Comparison of ENCODE assay signal across 16 cellular contexts in genomic region chr4:40502220-40502619, GRCh38.
A peak's percentile ranks its signal among the peaks of the same experiment; 100 is the strongest.
DNase-seq lines count a peak whose midpoint lies in the region; FAIRE-seq and TF ChIP-seq lines count a peak whose summit lies in the region.
"Had no signal": no experiment of that assay in that cellular context is flagged by ENCODE, and none has a peak within 500 bp of the region (broad histone marks: within the 10 kb centered on the region; RNA-seq: fewer than 3 reads in every experiment).

No MANE protein-coding gene starts in this region.

- peaks cover 7% of the 10 kb centered on the region for H3K36me3 Mint-ChIP-seq in activated T-helper 1 cell treated with anti-CD3 and anti-CD28 coated beads, Interleukin-12 subunit alpha, Interleukin-12 subunit beta, Interleukin-2, Interleukin-4 antibody, amounts not matched to agents 30 ng/mL and 10 ng/mL and 1 ng/mL, durations not matched to agents 14 hours and 24 hours and 36 hours (ENCODE audit: low read depth)
- no peaks in the 10 kb centered on the region for H3K36me3 Mint-ChIP-seq in neural progenitor cell
- H3K36me3 Mint-ChIP-seq: naive B cell had no signal

- H3K27ac ChIP-seq in neural progenitor cell, result no peak overlapping the region
- no peak overlapping the region for H3K27ac ChIP-seq in transverse colon
- H3K27ac ChIP-seq: left ventricle myocardium inferior, SJCRH30, thoracic aorta had no signal

- WGBS in transverse colon (ENCODE audit: low coverage in 1 of 2), 2 donors, result 52 to 57% methylated on average over 4 of the region's 4 CpGs

- peak overlapping the region; percentile 55 for H3K27ac Mint-ChIP-seq in activated T-helper 1 cell treated with anti-CD3 and anti-CD28 coated beads, Interleukin-12 subunit alpha, Interleukin-12 subunit beta, Interleukin-2, Interleukin-4 antibody, amounts not matched to agents 30 ng/mL and 10 ng/mL and 1 ng/mL, durations not matched to agents 14 hours and 24 hours and 36 hours
- peak overlapping the region; percentile 4 for H3K27ac Mint-ChIP-seq in neural progenitor cell

- no peaks in the 10 kb centered on the region for H3K27me3 ChIP-seq in neural progenitor cell
- H3K27me3 ChIP-seq in transverse colon, result no peaks in the 10 kb centered on the region
- H3K27me3 ChIP-seq: SJCRH30 had no signal

- H3F3A ChIP-seq in neural progenitor cell (ENCODE audit: low read depth), result no peaks in the 10 kb centered on the region

- POLR2A ChIA-PET in HEK293T (lab: Yijun Ruan, JAX), result no interaction called here

- H3K27me3 Mint-ChIP-seq in activated T-helper 1 cell treated with anti-CD3 and anti-CD28 coated beads, Interleukin-12 subunit alpha, Interleukin-12 subunit beta, Interleukin-2, Interleukin-4 antibody, amounts not matched to agents 30 ng/mL and 10 ng/mL and 1 ng/mL, durations not matched to agents 14 hours and 24 hours and 36 hours (ENCODE audit: insufficient read depth), result no peaks in the 10 kb centered on the region
- peaks cover 5% of the 10 kb centered on the region for H3K27me3 Mint-ChIP-seq in neural progenitor cell (ENCODE audit: insufficient read depth, low read depth)
- H3K27me3 Mint-ChIP-seq: naive B cell had no signal

- H3K4me3 Mint-ChIP-seq in activated T-helper 1 cell treated with anti-CD3 and anti-CD28 coated beads, Interleukin-12 subunit alpha, Interleukin-12 subunit beta, Interleukin-2, Interleukin-4 antibody, amounts not matched to agents 30 ng/mL and 10 ng/mL and 1 ng/mL, durations not matched to agents 14 hours and 24 hours and 36 hours, result peak overlapping the region; percentile 42
- no peak overlapping the region for H3K4me3 Mint-ChIP-seq in neural progenitor cell
- H3K4me3 Mint-ChIP-seq: naive B cell had no signal

- H3K9me3 Mint-ChIP-seq in activated T-helper 1 cell treated with anti-CD3 and anti-CD28 coated beads, Interleukin-12 subunit alpha, Interleukin-12 subunit beta, Interleukin-2, Interleukin-4 antibody, amounts not matched to agents 30 ng/mL and 10 ng/mL and 1 ng/mL, durations not matched to agents 14 hours and 24 hours and 36 hours, result no peaks in the 10 kb centered on the region
- no peaks in the 10 kb centered on the region for H3K9me3 Mint-ChIP-seq in neural progenitor cell
- H3K9me3 Mint-ChIP-seq: naive B cell had no signal

- H3K4me1 ChIP-seq in neural progenitor cell (no peaks in the 10 kb centered on the region), transverse colon (peaks cover 0 to 47% (median 8%) of the 10 kb centered on the region in 4 donors)
- H3K4me1 ChIP-seq: left ventricle myocardium inferior, SJCRH30 had no signal

- H4K20me1 ChIP-seq in neural progenitor cell (ENCODE audit: low read depth), result no peaks in the 10 kb centered on the region

- H3K4me3 ChIP-seq in neural progenitor cell (no peak overlapping the region), transverse colon (no peak overlapping the region)
- H3K4me3 ChIP-seq: left ventricle myocardium inferior, SJCRH30, thoracic aorta had no signal

- H3K4me2 ChIP-seq in neural progenitor cell, result no peak overlapping the region

- in situ Hi-C loops in transverse colon (cut with MboI; ENCODE audit: low pct_ligation_motif_present in 1 of 4, low pct_unique_long_range_greater_than_20kb in 1 of 4, low sequenced_read_pairs in 3 of 4), result no loop called here

- intact Hi-C loops in activated T-helper 1 cell treated with anti-CD3 and anti-CD28 coated beads, Interleukin-12 subunit alpha, Interleukin-12 subunit beta, Interleukin-2, Interleukin-4 antibody, amounts not matched to agents 30 ng/mL and 10 ng/mL and 1 ng/mL, durations not matched to agents 14 hours and 24 hours and 36 hours (cut with micrococcal nuclease), result no loop called here
- intact Hi-C loops in transverse colon (cut with DNase I; ENCODE audit: low total_unique reads), result no loop called here

- H2AFZ ChIP-seq in neural progenitor cell (replicated peaks), result no peak overlapping the region

- peak; percentile 67 for FAIRE-seq in GM12892 (lab: Jason Lieb, UNC)

- TF ChIP-seq EP300 in transverse colon (IDR thresholded peaks at IDR 0.05; ENCODE audit: low read depth), result no peak

- TF ChIP-seq POLR2A in GM12892 (IDR thresholded peaks at IDR 0.05; ENCODE audit: low read depth, low read length) (no peak), transverse colon (IDR thresholded peaks at IDR 0.05) (no peak)

- H3K4me1 Mint-ChIP-seq in activated T-helper 1 cell treated with anti-CD3 and anti-CD28 coated beads, Interleukin-12 subunit alpha, Interleukin-12 subunit beta, Interleukin-2, Interleukin-4 antibody, amounts not matched to agents 30 ng/mL and 10 ng/mL and 1 ng/mL, durations not matched to agents 14 hours and 24 hours and 36 hours (ENCODE audit: low read depth), result peaks cover 17% of the 10 kb centered on the region
- peaks cover 9% of the 10 kb centered on the region for H3K4me1 Mint-ChIP-seq in neural progenitor cell

- DNase-seq in SKM-1 treated with dmso at 0.1 percent for 144 hours (lab: John Stamatoyannopoulos, UW; ENCODE audit: unreplicated experiment) (peak; percentile 51), SKM-1 (lab: John Stamatoyannopoulos, UW; ENCODE audit: unreplicated experiment) (no peak), GM12892 (ENCODE audit: insufficient read length) (no peak), neural progenitor cell (ENCODE audit: low spot score) (no peak), amygdala (lab: John Stamatoyannopoulos, UW) (no peak), HEK293T (ENCODE audit: extremely low spot score) (no peak), transverse colon (no peak)
- DNase-seq in activated T-helper 1 cell treated with anti-CD3 and anti-CD28 coated beads, Interleukin-12 subunit alpha, Interleukin-12 subunit beta, Interleukin-2, Interleukin-4 antibody, amounts not matched to agents 30 ng/mL and 10 ng/mL and 1 ng/mL, durations not matched to agents 14 hours and 24 hours and 36 hours (ENCODE audit: low spot score), result no peak
- DNase-seq: ACHN, caudate nucleus, COR-L47, left ventricle myocardium inferior, naive B cell, retina, SJCRH30 had no signal

- H3K79me2 ChIP-seq in neural progenitor cell (ENCODE audit: low read depth), result no peaks in the 10 kb centered on the region

- no peak overlapping the region for H3K9ac ChIP-seq in neural progenitor cell

- H3K9me3 ChIP-seq in neural progenitor cell (ENCODE audit: low read depth) (no peaks in the 10 kb centered on the region), transverse colon (no peaks in the 10 kb centered on the region)
- H3K9me3 ChIP-seq: left ventricle myocardium inferior, SJCRH30, thoracic aorta had no signal

- TF ChIP-seq CTCF in neural progenitor cell (IDR thresholded peaks at IDR 0.05) (no peak), transverse colon (IDR thresholded peaks at IDR 0.05) (no peak)

- H3K36me3 ChIP-seq in neural progenitor cell, result no peaks in the 10 kb centered on the region
- H3K36me3 ChIP-seq in transverse colon, result no peaks in the 10 kb centered on the region
- H3K36me3 ChIP-seq: left ventricle myocardium inferior, SJCRH30, thoracic aorta had no signal

- CTCF ChIA-PET in HEK293T (lab: Yijun Ruan, JAX), result no interaction called here

TF ChIP-seq in HEK293T, 16 proteins besides CTCF, POLR2A, EP300 and RAD21:
- no peak for TF ChIP-seq FOXA1 (IDR thresholded peaks at IDR 0.05)
- TF ChIP-seq, protein P1, sequence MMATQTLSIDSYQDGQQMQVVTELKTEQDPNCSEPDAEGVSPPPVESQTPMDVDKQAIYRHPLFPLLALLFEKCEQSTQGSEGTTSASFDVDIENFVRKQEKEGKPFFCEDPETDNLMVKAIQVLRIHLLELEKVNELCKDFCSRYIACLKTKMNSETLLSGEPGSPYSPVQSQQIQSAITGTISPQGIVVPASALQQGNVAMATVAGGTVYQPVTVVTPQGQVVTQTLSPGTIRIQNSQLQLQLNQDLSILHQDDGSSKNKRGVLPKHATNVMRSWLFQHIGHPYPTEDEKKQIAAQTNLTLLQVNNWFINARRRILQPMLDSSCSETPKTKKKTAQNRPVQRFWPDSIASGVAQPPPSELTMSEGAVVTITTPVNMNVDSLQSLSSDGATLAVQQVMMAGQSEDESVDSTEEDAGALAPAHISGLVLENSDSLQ (IDR thresholded peaks at IDR 0.05), result no peak
- TF ChIP-seq SP1 (IDR thresholded peaks at IDR 0.05), result no peak
- no peak for TF ChIP-seq SUZ12 (IDR thresholded peaks at IDR 0.05)
- TF ChIP-seq CTBP1 (IDR thresholded peaks at IDR 0.05; ENCODE audit: borderline replicate concordance), result no peak
- no peak for TF ChIP-seq TARDBP (IDR thresholded peaks at IDR 0.05)
- TF ChIP-seq LEF1 (IDR thresholded peaks at IDR 0.05; ENCODE audit: borderline replicate concordance), result no peak
- TF ChIP-seq ARNT (IDR thresholded peaks at IDR 0.05), result no peak
- TF ChIP-seq L3MBTL2 (conservative IDR thresholded peaks at IDR 0.05), result no peak
